In genomic region chr1:150925080-150925479, GRCh38 we compare ENCODE assay signal across 10 cellular contexts. TPM values are rescaled to one million over a fixed set of nuclear protein-coding genes. Genes with fewer than 3 reads are reported as not detected.
DNase-seq lines count a peak whose midpoint lies in the region; ATAC-seq and TF ChIP-seq lines count a peak whose summit lies in the region.
"Had no signal": no experiment of that assay in that cellular context is flagged by ENCODE, and none has a peak within 500 bp of the region (broad histone marks: within the 10 kb centered on the region; RNA-seq: fewer than 3 reads in every experiment).

No MANE protein-coding gene starts in this region.

- H3K9me3 Mint-ChIP-seq in stimulated activated effector memory CD8-positive, alpha-beta T cell treated with anti-CD3 and anti-CD28 coated beads, Interleukin-12 subunit alpha, Interleukin-12 subunit beta, amount 100 ng/mL, for 72 hours, result no peaks in the 10 kb centered on the region

- peak overlapping the region; percentile 95 for H3K4me3 Mint-ChIP-seq in T-helper 17 cell
- peak overlapping the region; percentile 86 for H3K4me3 Mint-ChIP-seq in stimulated activated effector memory CD8-positive, alpha-beta T cell treated with anti-CD3 and anti-CD28 coated beads, Interleukin-12 subunit alpha, Interleukin-12 subunit beta, amount 100 ng/mL, for 72 hours

- H3K27me3 Mint-ChIP-seq in T-helper 17 cell, result no peaks in the 10 kb centered on the region

- H3K36me3 Mint-ChIP-seq in T-helper 17 cell (ENCODE audit: low read depth), result peaks cover 11% of the 10 kb centered on the region
- peaks cover 40% of the 10 kb centered on the region for H3K36me3 Mint-ChIP-seq in stimulated activated effector memory CD8-positive, alpha-beta T cell treated with anti-CD3 and anti-CD28 coated beads, Interleukin-12 subunit alpha, Interleukin-12 subunit beta, amount 100 ng/mL, for 72 hours

- H3K4me1 Mint-ChIP-seq in T-helper 17 cell, result peaks cover 18% of the 10 kb centered on the region
- peaks cover 16% of the 10 kb centered on the region for H3K4me1 Mint-ChIP-seq in stimulated activated effector memory CD8-positive, alpha-beta T cell treated with anti-CD3 and anti-CD28 coated beads, Interleukin-12 subunit alpha, Interleukin-12 subunit beta, amount 100 ng/mL, for 72 hours

- no peak for ATAC-seq in T-helper 17 cell
- no peak for ATAC-seq in stimulated activated effector memory CD8-positive, alpha-beta T cell treated with anti-CD3 and anti-CD28 coated beads, Interleukin-12 subunit alpha, Interleukin-12 subunit beta, amount 100 ng/mL, for 72 hours

- TF ChIP-seq CTCF in fibroblast of villous mesenchyme (IDR thresholded peaks at IDR 0.05; ENCODE audit: insufficient read depth, low read depth, low read length), result no peak

- H3K4me3 ChIP-seq in fibroblast of villous mesenchyme (ENCODE audit: low read depth, low read length), result peak overlapping the region; percentile 81

- peak in 2 of 3 experiments; percentile 45 to 78 for DNase-seq in NCI-H1417 (lab: John Stamatoyannopoulos, UW)
- DNase-seq in NCI-H1417 treated with DMSO at 0.1 percent for 48 hours (lab: John Stamatoyannopoulos, UW), result no peak
- no peak for DNase-seq in T-helper 17 cell
- DNase-seq in fibroblast of villous mesenchyme (ENCODE audit: low read depth), result peak; percentile 29
- no peak for DNase-seq in stimulated activated effector memory CD8-positive, alpha-beta T cell treated with anti-CD3 and anti-CD28 coated beads, Interleukin-12 subunit alpha, Interleukin-12 subunit beta, amount 100 ng/mL, for 72 hours (ENCODE audit: low spot score in 2 of 2)
- no peak for DNase-seq in mesenteric fat pad (ENCODE audit: low spot score)
- DNase-seq in SKM-1 treated with dmso at 0.1 percent for 144 hours (lab: John Stamatoyannopoulos, UW; ENCODE audit: unreplicated experiment), result no peak
- no peak for DNase-seq in cerebellar cortex (ENCODE audit: low spot score)
- DNase-seq: RPMI8226 had no signal

- no peaks in the 10 kb centered on the region for H3K9me3 ChIP-seq in T-helper 17 cell (ENCODE audit: control insufficient read depth, low read length, poor library complexity, severe bottlenecking)

- H3K27ac Mint-ChIP-seq in T-helper 17 cell, result peak overlapping the region; percentile 94
- H3K27ac Mint-ChIP-seq in stimulated activated effector memory CD8-positive, alpha-beta T cell treated with anti-CD3 and anti-CD28 coated beads, Interleukin-12 subunit alpha, Interleukin-12 subunit beta, amount 100 ng/mL, for 72 hours, result peak overlapping the region; percentile 96

RNA-seq across cellular contexts. Expression of gene SETDB1, which starts 1.1 kb away (rescaled TPM):
- 10 to 100 TPM; 44.0 to 51.0 TPM for total RNA-seq in T-helper 17 cell
- total RNA-seq in fibroblast of villous mesenchyme, result 26.1 and 34.1 TPM in 2 replicates
- 32.3 TPM for total RNA-seq in mesenteric fat pad

RNA-seq across cellular contexts. Expression of gene CTXND2, which starts 38.1 kb away (rescaled TPM):
- not detected for total RNA-seq in T-helper 17 cell
- not detected in 2 replicates for total RNA-seq in fibroblast of villous mesenchyme
- not detected for total RNA-seq in mesenteric fat pad
- total RNA-seq: A172 had no signal

RNA-seq across cellular contexts. Expression of gene ARNT, which starts 48.7 kb away (rescaled TPM):
- total RNA-seq in T-helper 17 cell, result 10 to 100 TPM; 27.3 to 32.3 TPM
- 44.1 and 46.6 TPM in 2 replicates for total RNA-seq in fibroblast of villous mesenchyme
- total RNA-seq in mesenteric fat pad, result 51.0 TPM

RNA-seq across cellular contexts. Expression of gene CERS2, which starts 49.6 kb away (rescaled TPM):
- total RNA-seq in T-helper 17 cell, result 100 to 1,000 TPM; 108 to 142 TPM
- 89.9 and 142 TPM in 2 replicates for total RNA-seq in fibroblast of villous mesenchyme
- total RNA-seq in mesenteric fat pad, result 159 TPM

RNA-seq across cellular contexts. Expression of gene ANXA9, which starts 57.0 kb away (rescaled TPM):
- total RNA-seq in T-helper 17 cell, result under 1 TPM in 1 of 2 donors, not detected in 1; 0.15 TPM
- total RNA-seq in fibroblast of villous mesenchyme, result 0.32 and 0.86 TPM in 2 replicates
- total RNA-seq in mesenteric fat pad, result 0.48 TPM

Comparison
In these comparisons a context has a peak if more than half of its experiments do, and no peak if none do; other contexts are left out.
1. DNase-seq: peak in NCI-H1417 (2 of 3) and fibroblast of villous mesenchyme (single experiment); none in NCI-H1417 treated with DMSO at 0.1 percent for 48 hours (single experiment), T-helper 17 cell (0 of 3), stimulated activated effector memory CD8-positive, alpha-beta T cell treated with anti-CD3 and anti-CD28 coated beads, Interleukin-12 subunit alpha, Interleukin-12 subunit beta, amount 100 ng/mL, for 72 hours (0 of 2), mesenteric fat pad (single experiment), SKM-1 treated with dmso at 0.1 percent for 144 hours (single experiment) and cerebellar cortex (single experiment).